Comparison of ENCODE assay signal across 34 cellular contexts in the genomic region with DNA sequence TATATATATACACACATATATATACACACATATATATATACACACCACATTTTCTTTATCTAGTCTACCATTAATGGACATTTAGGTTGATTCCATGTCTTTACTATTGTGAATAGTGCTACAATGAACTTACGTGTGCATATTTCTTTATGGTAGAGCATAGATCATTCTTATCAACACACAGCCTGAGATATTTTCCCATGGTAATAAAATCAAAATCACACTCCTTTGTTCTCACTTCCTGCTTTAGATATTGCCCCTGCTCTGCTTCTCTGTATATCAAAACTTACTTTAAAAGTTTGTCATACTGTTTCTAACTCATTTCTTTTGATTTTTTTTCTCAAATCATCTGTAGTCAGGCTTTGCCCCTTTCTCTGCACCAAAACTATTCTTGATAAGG.
"Had no signal": no experiment of that assay in that cellular context is flagged by ENCODE, and none has a peak within 500 bp of the region (broad histone marks: within the 10 kb centered on the region; RNA-seq: fewer than 3 reads in every experiment).

No MANE protein-coding gene starts in this region.

- FAIRE-seq: astrocyte, bronchial epithelial cell had no signal

- H3K27ac ChIP-seq: adrenal gland, ascending aorta, body of pancreas, brain microvascular endothelial cell, breast epithelium, cardiac muscle cell had no signal

- H3K36me3 ChIP-seq: adrenal gland, ascending aorta, brain microvascular endothelial cell, breast epithelium, cardiac muscle cell had no signal

- H3K27me3 ChIP-seq: adrenal gland, ascending aorta, body of pancreas, brain microvascular endothelial cell, breast epithelium had no signal

- H3K4me3 ChIP-seq: adrenal gland, ascending aorta, body of pancreas, breast epithelium, cardiac muscle cell had no signal

- ATAC-seq: activated naive CD4-positive, alpha-beta T cell treated with anti-CD3 and anti-CD28 coated beads, Interleukin-2, amount 50 U/mL, for 72 hours; activated naive CD8-positive, alpha-beta T cell treated with anti-CD3 and anti-CD28 coated beads, Interleukin-2, amount 50 U/mL, for 24 hours; activated T-cell treated with anti-CD3 and anti-CD28 coated beads, Interleukin-2, amount 50 U/mL, for 4 hours; activated T-cell treated with anti-CD3 and anti-CD28 coated beads, Interleukin-2, amount 50 U/mL, for 72 hours; activated T-helper 17 cell treated with anti-CD3 and anti-CD28 coated beads, Interleukin-2, amount 50 U/mL, for 72 hours; body of pancreas had no signal

- H3K4me1 ChIP-seq: adrenal gland, ascending aorta, body of pancreas, breast epithelium had no signal

- DNase-seq: activated effector memory CD4-positive, alpha-beta T cell treated with anti-CD3 and anti-CD28 coated beads, Interleukin-2, amount 50 U/mL, for 16 hours; activated effector memory CD4-positive, alpha-beta T cell treated with Interleukin-2 at 50 U/mL for 16 hours; activated gamma-delta T cell; activated gamma-delta T cell treated with Interleukin-2 at 50 U/mL for 16 hours; activated naive CD4-positive, alpha-beta T cell; activated naive CD4-positive, alpha-beta T cell treated with anti-CD3 and anti-CD28 coated beads for 36 hours; activated naive CD4-positive, alpha-beta T cell treated with anti-CD3 and anti-CD28 coated beads, Interleukin-2, amount 10 ng/mL, durations not matched to agents 7 days and 5 days; activated naive CD4-positive, alpha-beta T cell treated with anti-CD3 and anti-CD28 coated beads, Interleukin-2, amount 50 U/mL, for 16 hours; activated naive CD4-positive, alpha-beta T cell treated with Interleukin-2 at 50 U/mL for 16 hours; activated naive CD8-positive, alpha-beta T cell treated with anti-CD3 and anti-CD28 coated beads for 36 hours; activated naive CD8-positive, alpha-beta T cell treated with anti-CD3 and anti-CD28 coated beads, Interleukin-2, amount 10 ng/mL, durations not matched to agents 7 days and 5 days; activated naive CD8-positive, alpha-beta T cell treated with anti-CD3 and anti-CD28 coated beads, Interleukin-2, amount 50 U/mL, for 24 hours; activated T-cell treated with anti-CD3 and anti-CD28 coated beads, Interleukin-2, amount 50 U/mL, for 1 hour; activated T-cell treated with anti-CD3 and anti-CD28 coated beads, Interleukin-2, amount 50 U/mL, for 24 hours; activated T-cell treated with anti-CD3 and anti-CD28 coated beads, Interleukin-2, amount 50 U/mL, for 4 hours; activated T-cell treated with anti-CD3 and anti-CD28 coated beads, Interleukin-2, amount 50 U/mL, for 48 hours; activated T-cell treated with anti-CD3 and anti-CD28 coated beads, Interleukin-2, amount 50 U/mL, for 72 hours; adrenal gland; amniotic stem cell; amygdala; anterior cingulate cortex; aorta; body of pancreas; brain microvascular endothelial cell; caudate nucleus; central memory CD4-positive, alpha-beta T cell; cerebellar nuclear complex had no signal

- H3K9me3 ChIP-seq: adrenal gland, ascending aorta, body of pancreas, breast epithelium had no signal
